Comparison of ENCODE assay signal across 8 cellular contexts in genomic region chr5:128081111-128081865, GRCh38. TPM values are rescaled to one million over a fixed set of nuclear protein-coding genes. Genes with fewer than 3 reads are reported as not detected.
A peak's percentile ranks its signal among the peaks of the same experiment; 100 is the strongest.
DNase-seq lines count a peak whose midpoint lies in the region; ATAC-seq and TF ChIP-seq lines count a peak whose summit lies in the region.

No MANE protein-coding gene starts in this region.

- H3K27me3 ChIP-seq in CD4-positive, alpha-beta T cell (ENCODE audit: control insufficient read depth, insufficient read depth, low read length), result no peaks in the 10 kb centered on the region
- no peaks in the 10 kb centered on the region for H3K27me3 ChIP-seq in brain microvascular endothelial cell (replicated peaks)

- no peak for DNase-seq in CD4-positive, alpha-beta T cell
- DNase-seq in Jurkat, Clone E6-1 (ENCODE audit: low read depth, low spot score), result no peak
- no peak for DNase-seq in brain microvascular endothelial cell
- DNase-seq in nephron progenitor cell, result no peak
- DNase-seq in DMS79 (lab: John Stamatoyannopoulos, UW), result no peak
- DNase-seq in anterior cingulate cortex (lab: John Stamatoyannopoulos, UW), result no peak
- no peak for DNase-seq in stimulated activated CD4-positive, alpha-beta T cell treated with anti-CD3 and anti-CD28 coated beads, Interleukin-1b, Interleukin-23, amount 100 ng/mL, for 48 hours
- no peak for DNase-seq in ecto neural progenitor cell (ENCODE audit: low spot score)

- H3K27ac Mint-ChIP-seq in CD4-positive, alpha-beta T cell, result peak overlapping the region; percentile 92
- peak overlapping the region; percentile 14 for H3K27ac Mint-ChIP-seq in nephron progenitor cell

- no peaks in the 10 kb centered on the region for H3K27me3 Mint-ChIP-seq in CD4-positive, alpha-beta T cell
- peaks cover 2% of the 10 kb centered on the region for H3K27me3 Mint-ChIP-seq in nephron progenitor cell (ENCODE audit: low read depth, poor library complexity)

- no peaks in the 10 kb centered on the region for H3K9me3 ChIP-seq in CD4-positive, alpha-beta T cell (ENCODE audit: control insufficient read depth, low read length)

- no peak for ATAC-seq in CD4-positive, alpha-beta T cell (ENCODE audit: poor library complexity)

- H3K36me3 ChIP-seq in brain microvascular endothelial cell (replicated peaks), result no peaks in the 10 kb centered on the region

- peak overlapping the region; percentile 74 for H3K4me3 ChIP-seq in Jurkat, Clone E6-1 (ENCODE audit: low read length)
- H3K4me3 ChIP-seq in brain microvascular endothelial cell (ENCODE audit: low read depth, low read length), result peak overlapping the region; percentile 82

- no peaks in the 10 kb centered on the region for H3K9me3 Mint-ChIP-seq in CD4-positive, alpha-beta T cell
- H3K9me3 Mint-ChIP-seq in nephron progenitor cell, result no peaks in the 10 kb centered on the region

- intact Hi-C loops in CD4-positive, alpha-beta T cell (cut with DNase I, micrococcal nuclease), result loop anchor here (5.0 to 10.0 kb wide), 9 partner anchors 46 to 1656 kb away; partner anchors contain the start of genes ISOC1 (in 2 of the 2), PRRC1 (in 2 of the 2), GRAMD2B (in 1 of the 2) and LMNB1 (in 1 of the 2)

- in situ Hi-C loops in brain microvascular endothelial cell (cut with HindIII; ENCODE audit: low pct_ligation_motif_present, low sequenced_read_pairs), result no loop called here

- H3K36me3 Mint-ChIP-seq in CD4-positive, alpha-beta T cell (ENCODE audit: low read depth), result peaks cover 34% of the 10 kb centered on the region
- H3K36me3 Mint-ChIP-seq in nephron progenitor cell (ENCODE audit: low read depth), result peaks cover 5% of the 10 kb centered on the region

- CTCF ChIA-PET in CD4-positive, alpha-beta T cell (lab: Charles Lee), result interaction anchor here (1.1 kb wide), 1 partner anchor 12 kb away, joined by 4 read pairs; no protein-coding TSS in a partner anchor

- TF ChIP-seq CTCF in CD4-positive, alpha-beta T cell (IDR thresholded peaks at IDR 0.05), result no peak
- TF ChIP-seq CTCF in brain microvascular endothelial cell (IDR thresholded peaks at IDR 0.05; ENCODE audit: low read depth, low read length, missing control alignments), result peak; percentile 33
- TF ChIP-seq CTCF in nephron progenitor cell (IDR thresholded peaks at IDR 0.05), result no peak

- POLR2A ChIA-PET in CD4-positive, alpha-beta T cell (lab: Charles Lee), result interaction anchor here (1.6 kb wide), 1 partner anchor 1013 kb away, joined by 9 read pairs; the partner anchor contains the start of gene ISOC1

- H3K4me3 Mint-ChIP-seq in CD4-positive, alpha-beta T cell, result peak overlapping the region; percentile 86
- peak overlapping the region; percentile 91 for H3K4me3 Mint-ChIP-seq in nephron progenitor cell

- peaks cover 64% of the 10 kb centered on the region for H3K4me1 Mint-ChIP-seq in CD4-positive, alpha-beta T cell (ENCODE audit: low read depth)
- peaks cover 48% of the 10 kb centered on the region for H3K4me1 Mint-ChIP-seq in nephron progenitor cell

- no peak overlapping the region for H3K27ac ChIP-seq in CD4-positive, alpha-beta T cell (ENCODE audit: low read depth, low read length)
- H3K27ac ChIP-seq in brain microvascular endothelial cell, result no peak overlapping the region

RNA-seq across cellular contexts. Expression of gene SLC12A2, which starts 2.3 kb away (rescaled TPM):
- 10 to 100 TPM; 13.7 to 16.4 TPM for total RNA-seq in CD4-positive, alpha-beta T cell
- 13.4 TPM for polyA plus RNA-seq in Jurkat, Clone E6-1 (2012; ENCODE audit: insufficient read depth, insufficient read length)
